In genomic region chr16:81610144-81610842, GRCh38 we compare ENCODE assay signal across 11 cellular contexts.
DNase-seq lines count a peak whose midpoint lies in the region; ATAC-seq, FAIRE-seq and TF ChIP-seq lines count a peak whose summit lies in the region.
"Had no signal": no experiment of that assay in that cellular context is flagged by ENCODE, and none has a peak within 500 bp of the region (broad histone marks: within the 10 kb centered on the region; RNA-seq: fewer than 3 reads in every experiment).

No MANE protein-coding gene starts in this region.

- intact Hi-C loops in mammary epithelial cell (cut with micrococcal nuclease): no loop called here
- intact Hi-C loops in kidney (cut with DNase I): no loop called here

- H3K36me3 ChIP-seq in GM23248 (ENCODE audit: low read depth): no peaks in the 10 kb centered on the region; the same call in 1 of the 2 replicates
- peaks cover 16% of the 10 kb centered on the region for H3K36me3 ChIP-seq in mammary epithelial cell (ENCODE audit: insufficient read depth, low read length)
- peaks cover 0 to 21% of the 10 kb centered on the region in 2 donors for H3K36me3 ChIP-seq in kidney (ENCODE audit: control insufficient read depth in 1 of 2, insufficient read depth in 2 of 2, low read length in 2 of 2)
- H3K36me3 ChIP-seq in smooth muscle cell (ENCODE audit: low read depth): no peaks in the 10 kb centered on the region
- no peaks in the 10 kb centered on the region for H3K36me3 ChIP-seq in GM23338 (ENCODE audit: insufficient read depth)

- BruUV-seq in mammary epithelial cell (replicated peaks; lab: Mats Ljungman, UMichigan): no TSS peak

- peak overlapping the region; percentile 59 for H3K9ac ChIP-seq in GM23248
- no peak overlapping the region for H3K9ac ChIP-seq in mammary epithelial cell (ENCODE audit: insufficient read depth, low read length)
- H3K9ac ChIP-seq in kidney (ENCODE audit: low read length in 2 of 2): no peak overlapping the region
- peak overlapping the region; percentile 77 for H3K9ac ChIP-seq in smooth muscle cell (ENCODE audit: low read depth)

- DNase-seq in GM23248: peak; percentile 97
- peak; percentile 52 for DNase-seq in mammary epithelial cell
- peak; percentile 92 for DNase-seq in kidney
- peak; percentile 23 for DNase-seq in smooth muscle cell (lab: John Stamatoyannopoulos, UW; ENCODE audit: unreplicated experiment)
- DNase-seq in inferior parietal cortex (ENCODE audit: extremely low spot score): no peak
- DNase-seq in GM23338 (ENCODE audit: low spot score): no peak
- no peak for DNase-seq in GM19239 (ENCODE audit: insufficient read length, low spot score)
- no peak for DNase-seq in activated CD8-positive, alpha-beta memory T cell treated with anti-CD3 and anti-CD28 coated beads, Interleukin-2, amount 10 ng/mL, durations not matched to agents 7 days and 5 days
- DNase-seq: activated T-cell treated with anti-CD3 and anti-CD28 coated beads for 4 hours, NCI-H524 treated with DMSO at 0.1 percent for 48 hours had no signal

- peaks cover 3% of the 10 kb centered on the region for H3K27me3 Mint-ChIP-seq in GM23338 (ENCODE audit: insufficient read depth, low read depth, poor library complexity)
- H3K27me3 Mint-ChIP-seq in activated CD8-positive, alpha-beta memory T cell treated with anti-CD3 and anti-CD28 coated beads, Interleukin-2, amount 10 ng/mL, durations not matched to agents 7 days and 5 days: no peaks in the 10 kb centered on the region
- H3K27me3 Mint-ChIP-seq: type B pancreatic cell had no signal

- H3K4me3 Mint-ChIP-seq in GM23338: no peak overlapping the region
- no peak overlapping the region for H3K4me3 Mint-ChIP-seq in activated CD8-positive, alpha-beta memory T cell treated with anti-CD3 and anti-CD28 coated beads, Interleukin-2, amount 10 ng/mL, durations not matched to agents 7 days and 5 days
- H3K4me3 Mint-ChIP-seq: type B pancreatic cell had no signal

- H4K20me1 ChIP-seq in GM23248 (ENCODE audit: insufficient read depth) (no peaks in the 10 kb centered on the region; the same call in 1 of the 2 replicates), mammary epithelial cell (ENCODE audit: insufficient read depth, low read length) (no peaks in the 10 kb centered on the region), smooth muscle cell (ENCODE audit: low read depth) (peaks cover 68% of the 10 kb centered on the region), GM23338 (replicated peaks; ENCODE audit: insufficient read depth) (peaks cover 20% of the 10 kb centered on the region)

- H3K36me3 Mint-ChIP-seq in GM23338 (ENCODE audit: low read depth): peaks cover 25% of the 10 kb centered on the region
- no peaks in the 10 kb centered on the region for H3K36me3 Mint-ChIP-seq in activated CD8-positive, alpha-beta memory T cell treated with anti-CD3 and anti-CD28 coated beads, Interleukin-2, amount 10 ng/mL, durations not matched to agents 7 days and 5 days

- FAIRE-seq in kidney (lab: Jason Lieb, UNC) (no peak), GM19239 (lab: Jason Lieb, UNC) (no peak)

- H3K9me3 Mint-ChIP-seq in GM23338: no peaks in the 10 kb centered on the region
- no peaks in the 10 kb centered on the region for H3K9me3 Mint-ChIP-seq in activated CD8-positive, alpha-beta memory T cell treated with anti-CD3 and anti-CD28 coated beads, Interleukin-2, amount 10 ng/mL, durations not matched to agents 7 days and 5 days (ENCODE audit: low read depth)
- H3K9me3 Mint-ChIP-seq: type B pancreatic cell had no signal

- no peak overlapping the region for H2AFZ ChIP-seq in GM23248
- no peak overlapping the region for H2AFZ ChIP-seq in mammary epithelial cell (ENCODE audit: low read depth, low read length)
- no peak overlapping the region for H2AFZ ChIP-seq in smooth muscle cell (ENCODE audit: low read depth)
- no peak overlapping the region for H2AFZ ChIP-seq in GM23338

- H3K9me3 ChIP-seq in GM23248 (ENCODE audit: low read depth): no peaks in the 10 kb centered on the region
- H3K9me3 ChIP-seq in mammary epithelial cell (replicated peaks; ENCODE audit: insufficient read depth, low read length): no peaks in the 10 kb centered on the region
- no peaks in the 10 kb centered on the region for H3K9me3 ChIP-seq in kidney (ENCODE audit: control insufficient read depth in 1 of 2, low read length in 2 of 2)
- H3K9me3 ChIP-seq in smooth muscle cell (replicated peaks; ENCODE audit: low read depth): no peaks in the 10 kb centered on the region

- peak overlapping the region; percentile 80 for H3K27ac ChIP-seq in GM23248
- H3K27ac ChIP-seq in mammary epithelial cell (ENCODE audit: insufficient read depth, low read depth, low read length): no peak overlapping the region
- peak overlapping the region; percentile 14 to 85 for H3K27ac ChIP-seq in kidney (ENCODE audit: low read depth in 2 of 2, low read length in 2 of 2)
- H3K27ac ChIP-seq in smooth muscle cell (ENCODE audit: low read depth): peak overlapping the region; percentile 76
- H3K27ac ChIP-seq in GM23338 (ENCODE audit: low read depth): no peak overlapping the region

- H3K9me2 ChIP-seq in GM23248 (ENCODE audit: insufficient read depth): no peaks in the 10 kb centered on the region
- no peaks in the 10 kb centered on the region for H3K9me2 ChIP-seq in GM23338 (ENCODE audit: insufficient read depth)

- no peaks in the 10 kb centered on the region for H3K27me3 ChIP-seq in GM23248 (replicated peaks; ENCODE audit: insufficient read depth)
- no peaks in the 10 kb centered on the region for H3K27me3 ChIP-seq in mammary epithelial cell (ENCODE audit: insufficient read depth, low read length)
- no peaks in the 10 kb centered on the region for H3K27me3 ChIP-seq in smooth muscle cell (ENCODE audit: low read depth)
- no peaks in the 10 kb centered on the region for H3K27me3 ChIP-seq in GM23338 (ENCODE audit: insufficient read depth)

- H3K79me2 ChIP-seq in GM23248 (ENCODE audit: insufficient read depth) (peaks cover 32% of the 10 kb centered on the region), mammary epithelial cell (ENCODE audit: insufficient read depth, low read length) (peaks cover 84% of the 10 kb centered on the region), smooth muscle cell (ENCODE audit: low read depth) (peaks cover 32% of the 10 kb centered on the region), GM23338 (replicated peaks; ENCODE audit: insufficient read depth) (peaks cover 9% of the 10 kb centered on the region)

- no peak for TF ChIP-seq CTCF in mammary epithelial cell (conservative IDR thresholded peaks at IDR 0.05 in 1 of 2, IDR thresholded peaks at IDR 0.05 in 1 of 2; ENCODE audit: extremely low read depth in 1 of 2, insufficient read depth in 1 of 2, low read depth in 1 of 2, low read length in 2 of 2)
- TF ChIP-seq CTCF in kidney (IDR thresholded peaks at IDR 0.05; ENCODE audit: borderline replicate concordance, extremely low read depth, insufficient read depth): no peak
- no peak for TF ChIP-seq CTCF in smooth muscle cell (IDR thresholded peaks at IDR 0.05; ENCODE audit: borderline replicate concordance, insufficient read depth, poor library complexity, severe bottlenecking)
- TF ChIP-seq CTCF in GM23338 (conservative IDR thresholded peaks at IDR 0.05; ENCODE audit: low read depth in 2 of 2): no peak

- WGBS in GM23248 (ENCODE audit: low coverage in 1 of 2, low lambda C conversion rate in 2 of 2, missing lambda C conversion rate in 2 of 2), 2 experiments: 17 to 22% methylated on average over 21 to 26 of the region's 26 CpGs
- 55% methylated on average over 17 of the region's 26 CpGs for WGBS in mammary epithelial cell (ENCODE audit: low coverage, missing lambda C conversion rate)
- 40% methylated on average over 20 of the region's 26 CpGs for WGBS in smooth muscle cell (ENCODE audit: low lambda C conversion rate)

- dilution Hi-C loops in mammary epithelial cell (cut with HindIII; ENCODE audit: low sequenced_read_pairs): no loop called here

- peaks cover 11% of the 10 kb centered on the region for H3K4me1 Mint-ChIP-seq in GM23338
- peaks cover 5% of the 10 kb centered on the region for H3K4me1 Mint-ChIP-seq in activated CD8-positive, alpha-beta memory T cell treated with anti-CD3 and anti-CD28 coated beads, Interleukin-2, amount 10 ng/mL, durations not matched to agents 7 days and 5 days

- no peak; the same call in 2 of the 3 replicates for ATAC-seq in GM23338
- no peak for ATAC-seq in activated CD8-positive, alpha-beta memory T cell treated with anti-CD3 and anti-CD28 coated beads, Interleukin-2, amount 10 ng/mL, durations not matched to agents 7 days and 5 days

- in situ Hi-C loops in GM23248 (cut with MboI): no loop called here
- in situ Hi-C loops in mammary epithelial cell (cut with MboI; ENCODE audit: low sequenced_read_pairs in 2 of 2): no loop called here

- H3K27ac Mint-ChIP-seq in GM23338: no peak overlapping the region
- H3K27ac Mint-ChIP-seq in activated CD8-positive, alpha-beta memory T cell treated with anti-CD3 and anti-CD28 coated beads, Interleukin-2, amount 10 ng/mL, durations not matched to agents 7 days and 5 days: no peak overlapping the region

- H3K4me3 ChIP-seq in GM23248: peak overlapping the region; percentile 37; the same call in 1 of the 2 replicates
- no peak overlapping the region for H3K4me3 ChIP-seq in mammary epithelial cell (replicated peaks in 1 of 3; ENCODE audit: insufficient read depth in 1 of 3, low read depth in 2 of 3, low read length in 3 of 3)
- H3K4me3 ChIP-seq in kidney (ENCODE audit: low read length in 2 of 2): no peak overlapping the region
- no peak overlapping the region for H3K4me3 ChIP-seq in smooth muscle cell
- H3K4me3 ChIP-seq in GM23338: no peak overlapping the region

- H3K4me2 ChIP-seq in GM23248 (ENCODE audit: unreplicated experiment) (peak overlapping the region; percentile 48), mammary epithelial cell (ENCODE audit: insufficient read depth, low read depth, low read length) (no peak overlapping the region), smooth muscle cell (peak overlapping the region; percentile 68), GM23338 (no peak overlapping the region)

- peaks cover 35% of the 10 kb centered on the region for H3F3A ChIP-seq in GM23248 (ENCODE audit: insufficient read depth)
- peaks cover 18% of the 10 kb centered on the region for H3F3A ChIP-seq in smooth muscle cell (ENCODE audit: low read depth)
- peaks cover 3% of the 10 kb centered on the region; the same call in 1 of the 2 replicates for H3F3A ChIP-seq in GM23338 (replicated peaks; ENCODE audit: low read depth)

- H3K4me1 ChIP-seq in GM23248 (ENCODE audit: insufficient read depth) (peaks cover 44% of the 10 kb centered on the region), mammary epithelial cell (ENCODE audit: insufficient read depth, low read length) (peaks cover 35% of the 10 kb centered on the region), kidney (ENCODE audit: control insufficient read depth in 1 of 2, insufficient read depth in 1 of 2, low read depth in 1 of 2, low read length in 2 of 2) (peaks cover 15 to 26% of the 10 kb centered on the region in 2 donors), smooth muscle cell (ENCODE audit: low read depth) (peaks cover 13% of the 10 kb centered on the region), GM23338 (ENCODE audit: insufficient read depth) (no peaks in the 10 kb centered on the region)

- CTCF ChIA-PET in mammary epithelial cell (lab: Charles Lee; ENCODE audit: low non-redundant PET): no interaction called here
- CTCF ChIA-PET in activated CD8-positive, alpha-beta memory T cell treated with anti-CD3 and anti-CD28 coated beads, Interleukin-2, amount 10 ng/mL, durations not matched to agents 7 days and 5 days (lab: Charles Lee): interaction anchor here (0.6 to 1.2 kb wide), 2 partner anchors 13 to 403 kb away, joined by 4 read pairs; no protein-coding TSS in a partner anchor

Comparison
In these comparisons a context has a peak if more than half of its experiments do, and no peak if none do; other contexts are left out.
1. DNase-seq: peak in GM23248 (single experiment), mammary epithelial cell (single experiment), kidney (single experiment) and smooth muscle cell (single experiment); none in inferior parietal cortex (single experiment), GM23338 (single experiment), GM19239 (single experiment) and activated CD8-positive, alpha-beta memory T cell treated with anti-CD3 and anti-CD28 coated beads, Interleukin-2, amount 10 ng/mL, durations not matched to agents 7 days and 5 days (single experiment).
2. H3K27ac ChIP-seq: peak in GM23248 (single experiment), kidney (2 of 2) and smooth muscle cell (single experiment); none in mammary epithelial cell (single experiment) and GM23338 (single experiment).
3. H3K4me2 ChIP-seq: peak in GM23248 (single experiment) and smooth muscle cell (single experiment); none in mammary epithelial cell (single experiment) and GM23338 (single experiment).
4. H3K9ac ChIP-seq: peak in GM23248 (single experiment) and smooth muscle cell (single experiment); none in mammary epithelial cell (single experiment) and kidney (0 of 2).